In the genomic region with DNA sequence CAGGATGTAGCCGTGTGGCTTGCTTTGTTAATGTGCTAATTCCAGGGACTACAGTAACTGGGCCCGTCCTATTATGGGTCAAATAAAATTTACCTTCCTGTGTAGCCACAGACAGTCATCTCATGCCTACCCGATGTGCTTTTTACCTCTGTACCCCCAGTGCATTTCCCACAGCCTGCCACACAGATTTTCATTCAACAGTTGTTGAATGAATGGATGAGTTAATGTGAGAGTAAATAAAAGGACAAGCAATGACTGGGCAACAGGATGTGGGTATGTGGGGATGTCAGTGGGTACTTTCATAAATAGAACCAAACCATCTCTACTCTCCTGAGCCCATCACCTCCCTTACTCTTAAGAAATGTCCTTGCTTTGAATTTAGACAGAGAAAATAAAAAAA, we compare ENCODE assay signal across 11 cellular contexts.
A peak's percentile ranks its signal among the peaks of the same experiment; 100 is the strongest.
DNase-seq lines count a peak whose midpoint lies in the region; ATAC-seq and TF ChIP-seq lines count a peak whose summit lies in the region.
"Had no signal": no experiment of that assay in that cellular context is flagged by ENCODE, and none has a peak within 500 bp of the region (broad histone marks: within the 10 kb centered on the region; RNA-seq: fewer than 3 reads in every experiment).

No MANE protein-coding gene starts in this region.

- intact Hi-C loops in left lung (cut with DNase I) = no loop called here

- no peaks in the 10 kb centered on the region for H3K27me3 Mint-ChIP-seq in T-helper 17 cell

- TF ChIP-seq CTCF in left lung (IDR thresholded peaks at IDR 0.05) = no peak

- DNase-seq in Daoy (ENCODE audit: low read depth) (peak; percentile 45), RPMI7951 (ENCODE audit: low read depth) (peak; percentile 74), T-helper 17 cell (no peak), left lung (no peak), activated T-cell treated with anti-CD3 and anti-CD28 coated beads for 4 hours (no peak), GM19238 (ENCODE audit: insufficient read length, low spot score) (no peak)
- DNase-seq: NCI-H774, uterus had no signal

- H3K36me3 Mint-ChIP-seq in T-helper 17 cell (ENCODE audit: low read depth) = no peaks in the 10 kb centered on the region

- no peaks in the 10 kb centered on the region for H3K4me1 ChIP-seq in left lung
- H3K4me1 ChIP-seq: uterus had no signal

- no peaks in the 10 kb centered on the region for H3K36me3 ChIP-seq in left lung
- H3K36me3 ChIP-seq: cardiac muscle cell, uterus had no signal

- no peak overlapping the region for H3K27ac ChIP-seq in left lung
- H3K27ac ChIP-seq: cardiac muscle cell, uterus had no signal

- no peaks in the 10 kb centered on the region for H3K27me3 ChIP-seq in left lung
- H3K27me3 ChIP-seq: cardiac muscle cell, uterus had no signal

- no peaks in the 10 kb centered on the region for H3K4me1 Mint-ChIP-seq in T-helper 17 cell

- ATAC-seq in GM19397 (IDR thresholded peaks at IDR 0.05; ENCODE audit: unreplicated experiment) = peak; percentile 43
- ATAC-seq in HG03064 (IDR thresholded peaks at IDR 0.05; ENCODE audit: low read depth, unreplicated experiment) = peak; percentile 50
- no peak for ATAC-seq in T-helper 17 cell
- ATAC-seq in left lung = no peak

- H3K27ac Mint-ChIP-seq in T-helper 17 cell = no peak overlapping the region

- H3K4me3 Mint-ChIP-seq in T-helper 17 cell = no peak overlapping the region

- no peak overlapping the region for H3K4me3 ChIP-seq in left lung
- H3K4me3 ChIP-seq: cardiac muscle cell, uterus had no signal

- H3K9me3 ChIP-seq in T-helper 17 cell (ENCODE audit: control insufficient read depth, low read length, poor library complexity, severe bottlenecking) (no peaks in the 10 kb centered on the region), left lung (no peaks in the 10 kb centered on the region)
- H3K9me3 ChIP-seq: uterus had no signal

Comparison
In these comparisons a context has a peak if more than half of its experiments do, and no peak if none do; other contexts are left out.
1. DNase-seq: peak in Daoy (single experiment) and RPMI7951 (single experiment); none in T-helper 17 cell (0 of 3), left lung (0 of 2), activated T-cell treated with anti-CD3 and anti-CD28 coated beads for 4 hours (single experiment) and GM19238 (single experiment).
2. ATAC-seq: peak in GM19397 (single experiment) and HG03064 (single experiment); none in T-helper 17 cell (single experiment) and left lung (single experiment).